ENCODE assay signal across 8 cellular contexts in the genomic region with DNA sequence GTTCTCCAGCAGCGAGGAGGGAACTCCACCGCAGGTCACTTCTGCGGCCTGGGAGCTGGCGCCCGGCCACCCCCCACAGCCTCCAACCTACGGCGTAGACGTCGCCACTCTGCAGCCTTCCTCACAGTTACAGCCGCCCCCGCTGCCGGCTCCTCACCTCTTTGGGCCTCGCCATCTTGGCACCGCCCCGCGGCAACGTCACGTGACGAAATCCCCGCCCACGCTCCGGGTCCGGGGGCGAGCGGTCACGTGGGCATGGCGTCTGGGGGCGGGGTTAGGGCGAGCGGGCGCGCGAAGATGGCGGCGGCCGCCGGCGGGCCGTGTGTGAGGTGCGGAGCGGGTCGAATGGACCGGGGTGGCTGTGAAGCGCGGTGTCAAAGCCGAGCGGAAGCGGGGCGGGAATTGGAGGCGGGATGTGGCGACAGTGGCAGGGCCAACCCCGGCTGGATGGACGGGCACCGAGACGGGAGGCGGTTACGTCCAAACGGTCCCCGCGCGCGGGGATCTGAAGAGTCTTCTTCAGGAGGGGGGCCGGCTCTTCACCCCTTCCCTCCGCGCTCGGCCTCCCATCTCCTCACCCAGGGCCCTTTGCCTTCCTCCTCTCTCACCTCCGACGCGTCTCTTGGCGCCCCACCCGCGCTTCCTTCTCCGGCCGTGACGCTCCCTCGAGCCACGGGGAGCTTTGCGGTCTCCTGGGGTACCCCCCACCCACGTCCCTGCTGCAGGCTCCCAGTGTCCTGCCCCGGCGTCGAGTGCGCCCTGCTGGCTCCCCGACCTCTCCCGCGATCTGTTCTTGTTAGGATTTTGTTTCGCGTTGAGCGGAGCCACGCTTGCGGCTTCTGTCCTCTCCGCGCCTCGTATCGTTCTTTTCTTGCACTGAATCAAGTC. TPM values are rescaled to one million over a fixed set of nuclear protein-coding genes. Genes with fewer than 3 reads are reported as not detected.
A peak's percentile ranks its signal among the peaks of the same experiment; 100 is the strongest.
DNase-seq lines count a peak whose midpoint lies in the region; ATAC-seq and TF ChIP-seq lines count a peak whose summit lies in the region.

A gene (minus strand): TSS at position 181 of the 888 bp plus-strand sequence. CDS start 300 bp downstream, outside the sequence.
A gene with protein sequence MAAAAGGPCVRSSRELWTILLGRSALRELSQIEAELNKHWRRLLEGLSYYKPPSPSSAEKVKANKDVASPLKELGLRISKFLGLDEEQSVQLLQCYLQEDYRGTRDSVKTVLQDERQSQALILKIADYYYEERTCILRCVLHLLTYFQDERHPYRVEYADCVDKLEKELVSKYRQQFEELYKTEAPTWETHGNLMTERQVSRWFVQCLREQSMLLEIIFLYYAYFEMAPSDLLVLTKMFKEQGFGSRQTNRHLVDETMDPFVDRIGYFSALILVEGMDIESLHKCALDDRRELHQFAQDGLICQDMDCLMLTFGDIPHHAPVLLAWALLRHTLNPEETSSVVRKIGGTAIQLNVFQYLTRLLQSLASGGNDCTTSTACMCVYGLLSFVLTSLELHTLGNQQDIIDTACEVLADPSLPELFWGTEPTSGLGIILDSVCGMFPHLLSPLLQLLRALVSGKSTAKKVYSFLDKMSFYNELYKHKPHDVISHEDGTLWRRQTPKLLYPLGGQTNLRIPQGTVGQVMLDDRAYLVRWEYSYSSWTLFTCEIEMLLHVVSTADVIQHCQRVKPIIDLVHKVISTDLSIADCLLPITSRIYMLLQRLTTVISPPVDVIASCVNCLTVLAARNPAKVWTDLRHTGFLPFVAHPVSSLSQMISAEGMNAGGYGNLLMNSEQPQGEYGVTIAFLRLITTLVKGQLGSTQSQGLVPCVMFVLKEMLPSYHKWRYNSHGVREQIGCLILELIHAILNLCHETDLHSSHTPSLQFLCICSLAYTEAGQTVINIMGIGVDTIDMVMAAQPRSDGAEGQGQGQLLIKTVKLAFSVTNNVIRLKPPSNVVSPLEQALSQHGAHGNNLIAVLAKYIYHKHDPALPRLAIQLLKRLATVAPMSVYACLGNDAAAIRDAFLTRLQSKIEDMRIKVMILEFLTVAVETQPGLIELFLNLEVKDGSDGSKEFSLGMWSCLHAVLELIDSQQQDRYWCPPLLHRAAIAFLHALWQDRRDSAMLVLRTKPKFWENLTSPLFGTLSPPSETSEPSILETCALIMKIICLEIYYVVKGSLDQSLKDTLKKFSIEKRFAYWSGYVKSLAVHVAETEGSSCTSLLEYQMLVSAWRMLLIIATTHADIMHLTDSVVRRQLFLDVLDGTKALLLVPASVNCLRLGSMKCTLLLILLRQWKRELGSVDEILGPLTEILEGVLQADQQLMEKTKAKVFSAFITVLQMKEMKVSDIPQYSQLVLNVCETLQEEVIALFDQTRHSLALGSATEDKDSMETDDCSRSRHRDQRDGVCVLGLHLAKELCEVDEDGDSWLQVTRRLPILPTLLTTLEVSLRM (N-terminal part only) (plus strand): TSS at position 277 of the 888 bp plus-strand sequence. CDS start 21 bp downstream, at position 298.

- H3K4me1 Mint-ChIP-seq in T-helper 1 cell treated with Interleukin-12 subunit alpha and Interleukin-12 subunit beta and Interleukin-4 antibody, amounts not matched to agents 30 μg/mL and 1 μg/mL, for 36 hours (ENCODE audit: low read depth) = peaks cover 20% of the 10 kb centered on the region

- TF ChIP-seq POLR2A in prostate gland (IDR thresholded peaks at IDR 0.05) = peak; percentile 93

- H3K9me3 Mint-ChIP-seq in T-helper 1 cell treated with Interleukin-12 subunit alpha and Interleukin-12 subunit beta and Interleukin-4 antibody, amounts not matched to agents 30 μg/mL and 1 μg/mL, for 36 hours = no peaks in the 10 kb centered on the region

- ATAC-seq in HG02852 (IDR thresholded peaks at IDR 0.05; ENCODE audit: unreplicated experiment) = peak; percentile 79

- WGBS in prostate gland = under 1% methylated on average over 93 of the region's 95 CpGs

- TF ChIP-seq CTCF in GM13977 (IDR thresholded peaks at IDR 0.05; ENCODE audit: extremely low read depth, insufficient read depth, missing control alignments) (no peak), left ventricle myocardium inferior (IDR thresholded peaks at IDR 0.05; ENCODE audit: borderline replicate concordance) (no peak), prostate gland (IDR thresholded peaks at IDR 0.05) (peak in 1 of 4 experiments; percentile 30)

- H3K27me3 ChIP-seq in left ventricle myocardium inferior (ENCODE audit: low read depth) (no peaks in the 10 kb centered on the region), prostate gland (replicated peaks; ENCODE audit: insufficient read depth) (no peaks in the 10 kb centered on the region)

- intact Hi-C loops in left ventricle myocardium inferior (cut with micrococcal nuclease) (no loop called here), prostate gland (cut with DNase I) (no loop called here)

- H3K27ac Mint-ChIP-seq in T-helper 1 cell treated with Interleukin-12 subunit alpha and Interleukin-12 subunit beta and Interleukin-4 antibody, amounts not matched to agents 30 μg/mL and 1 μg/mL, for 36 hours = peak within 1 kb of the TSS; percentile 99

- H3K4me1 ChIP-seq in left ventricle myocardium inferior (peaks cover 57% of the 10 kb centered on the region), prostate gland (replicated peaks) (peaks cover 5% of the 10 kb centered on the region)

- in situ Hi-C loops in GM13977 (cut with MboI; ENCODE audit: low pct_unique_long_range_greater_than_20kb, low sequenced_read_pairs, unreplicated experiment) = no loop called here

- H3K4me3 Mint-ChIP-seq in T-helper 1 cell treated with Interleukin-12 subunit alpha and Interleukin-12 subunit beta and Interleukin-4 antibody, amounts not matched to agents 30 μg/mL and 1 μg/mL, for 36 hours = peak within 1 kb of the TSS; percentile 100

- peaks cover 15% of the 10 kb centered on the region for H3K36me3 Mint-ChIP-seq in T-helper 1 cell treated with Interleukin-12 subunit alpha and Interleukin-12 subunit beta and Interleukin-4 antibody, amounts not matched to agents 30 μg/mL and 1 μg/mL, for 36 hours (ENCODE audit: low read depth)

- no peaks in the 10 kb centered on the region for H3K9me3 ChIP-seq in left ventricle myocardium inferior (replicated peaks)
- no peaks in the 10 kb centered on the region for H3K9me3 ChIP-seq in prostate gland

- H3K27me3 Mint-ChIP-seq in T-helper 1 cell treated with Interleukin-12 subunit alpha and Interleukin-12 subunit beta and Interleukin-4 antibody, amounts not matched to agents 30 μg/mL and 1 μg/mL, for 36 hours (ENCODE audit: low read depth) = no peaks in the 10 kb centered on the region

- H3K27ac ChIP-seq in left ventricle myocardium inferior (replicated peaks) (peak within 1 kb of the TSS; percentile 90), prostate gland (peak within 1 kb of the TSS; percentile 91 to 94)

- peak; percentile 99 for DNase-seq in GM13977 (ENCODE audit: low spot score)
- DNase-seq in NCI-H146 (lab: John Stamatoyannopoulos, UW) = peak; percentile 90
- peak; percentile 85 for DNase-seq in amniotic stem cell (lab: John Stamatoyannopoulos, UW)
- peak; percentile 97 for DNase-seq in left ventricle myocardium inferior
- peak; percentile 95 for DNase-seq in prostate gland (ENCODE audit: low spot score)
- peak; percentile 98 for DNase-seq in ureter (ENCODE audit: low spot score)

- H3K36me3 ChIP-seq in left ventricle myocardium inferior (peaks cover 40% of the 10 kb centered on the region), prostate gland (no peaks in the 10 kb centered on the region)

- H3K4me3 ChIP-seq in left ventricle myocardium inferior (peak within 1 kb of the TSS; percentile 82), prostate gland (peak within 1 kb of the TSS; percentile 81 to 95)

RNA-seq across cellular contexts. Expression of the first gene that starts in this region (rescaled TPM):
- 8.4 TPM for total RNA-seq in left ventricle myocardium inferior
- 10 to 100 TPM; 26.6 to 27.3 TPM for total RNA-seq in prostate gland
- 14.2 TPM for total RNA-seq in ureter

RNA-seq across cellular contexts. Expression of the second gene that starts in this region (rescaled TPM):
- 15.9 TPM for total RNA-seq in left ventricle myocardium inferior
- 10 to 100 TPM; 34.6 to 88.6 TPM for total RNA-seq in prostate gland
- total RNA-seq in ureter = 52.1 TPM

Comparison
In these comparisons a context has a peak if more than half of its experiments do, and no peak if none do; other contexts are left out.
1. Peak in every context shown above with its lines: DNase-seq, ATAC-seq, H3K4me3 ChIP-seq and H3K27ac ChIP-seq.